1 cellular context compared by ENCODE assay signal in the genomic region with DNA sequence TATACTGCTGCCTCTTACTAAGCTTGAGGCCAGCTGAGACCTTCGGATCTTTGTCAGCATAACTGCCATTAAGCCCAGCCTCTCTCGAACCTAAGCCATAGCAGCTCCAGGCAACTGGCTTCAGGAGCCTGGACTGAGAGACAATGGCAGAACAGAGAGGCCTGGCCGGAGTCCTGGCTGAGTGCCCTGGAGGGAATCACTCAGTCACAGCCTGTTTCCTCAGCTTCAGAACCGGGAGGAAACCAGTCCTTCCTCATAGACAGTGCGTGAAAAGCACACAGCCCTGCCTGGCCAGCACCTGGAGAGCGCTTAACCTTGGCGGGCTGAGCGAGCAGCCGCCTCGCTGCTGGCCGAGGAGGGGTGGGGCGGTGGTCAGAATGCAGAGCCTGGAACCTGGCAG.
TF ChIP-seq lines count a peak whose summit lies in the region.

No MANE protein-coding gene starts in this region.

TF ChIP-seq in GM23338, 12 proteins besides CTCF, POLR2A, EP300 and RAD21 (continued from another document):
- TF ChIP-seq, protein P1, sequence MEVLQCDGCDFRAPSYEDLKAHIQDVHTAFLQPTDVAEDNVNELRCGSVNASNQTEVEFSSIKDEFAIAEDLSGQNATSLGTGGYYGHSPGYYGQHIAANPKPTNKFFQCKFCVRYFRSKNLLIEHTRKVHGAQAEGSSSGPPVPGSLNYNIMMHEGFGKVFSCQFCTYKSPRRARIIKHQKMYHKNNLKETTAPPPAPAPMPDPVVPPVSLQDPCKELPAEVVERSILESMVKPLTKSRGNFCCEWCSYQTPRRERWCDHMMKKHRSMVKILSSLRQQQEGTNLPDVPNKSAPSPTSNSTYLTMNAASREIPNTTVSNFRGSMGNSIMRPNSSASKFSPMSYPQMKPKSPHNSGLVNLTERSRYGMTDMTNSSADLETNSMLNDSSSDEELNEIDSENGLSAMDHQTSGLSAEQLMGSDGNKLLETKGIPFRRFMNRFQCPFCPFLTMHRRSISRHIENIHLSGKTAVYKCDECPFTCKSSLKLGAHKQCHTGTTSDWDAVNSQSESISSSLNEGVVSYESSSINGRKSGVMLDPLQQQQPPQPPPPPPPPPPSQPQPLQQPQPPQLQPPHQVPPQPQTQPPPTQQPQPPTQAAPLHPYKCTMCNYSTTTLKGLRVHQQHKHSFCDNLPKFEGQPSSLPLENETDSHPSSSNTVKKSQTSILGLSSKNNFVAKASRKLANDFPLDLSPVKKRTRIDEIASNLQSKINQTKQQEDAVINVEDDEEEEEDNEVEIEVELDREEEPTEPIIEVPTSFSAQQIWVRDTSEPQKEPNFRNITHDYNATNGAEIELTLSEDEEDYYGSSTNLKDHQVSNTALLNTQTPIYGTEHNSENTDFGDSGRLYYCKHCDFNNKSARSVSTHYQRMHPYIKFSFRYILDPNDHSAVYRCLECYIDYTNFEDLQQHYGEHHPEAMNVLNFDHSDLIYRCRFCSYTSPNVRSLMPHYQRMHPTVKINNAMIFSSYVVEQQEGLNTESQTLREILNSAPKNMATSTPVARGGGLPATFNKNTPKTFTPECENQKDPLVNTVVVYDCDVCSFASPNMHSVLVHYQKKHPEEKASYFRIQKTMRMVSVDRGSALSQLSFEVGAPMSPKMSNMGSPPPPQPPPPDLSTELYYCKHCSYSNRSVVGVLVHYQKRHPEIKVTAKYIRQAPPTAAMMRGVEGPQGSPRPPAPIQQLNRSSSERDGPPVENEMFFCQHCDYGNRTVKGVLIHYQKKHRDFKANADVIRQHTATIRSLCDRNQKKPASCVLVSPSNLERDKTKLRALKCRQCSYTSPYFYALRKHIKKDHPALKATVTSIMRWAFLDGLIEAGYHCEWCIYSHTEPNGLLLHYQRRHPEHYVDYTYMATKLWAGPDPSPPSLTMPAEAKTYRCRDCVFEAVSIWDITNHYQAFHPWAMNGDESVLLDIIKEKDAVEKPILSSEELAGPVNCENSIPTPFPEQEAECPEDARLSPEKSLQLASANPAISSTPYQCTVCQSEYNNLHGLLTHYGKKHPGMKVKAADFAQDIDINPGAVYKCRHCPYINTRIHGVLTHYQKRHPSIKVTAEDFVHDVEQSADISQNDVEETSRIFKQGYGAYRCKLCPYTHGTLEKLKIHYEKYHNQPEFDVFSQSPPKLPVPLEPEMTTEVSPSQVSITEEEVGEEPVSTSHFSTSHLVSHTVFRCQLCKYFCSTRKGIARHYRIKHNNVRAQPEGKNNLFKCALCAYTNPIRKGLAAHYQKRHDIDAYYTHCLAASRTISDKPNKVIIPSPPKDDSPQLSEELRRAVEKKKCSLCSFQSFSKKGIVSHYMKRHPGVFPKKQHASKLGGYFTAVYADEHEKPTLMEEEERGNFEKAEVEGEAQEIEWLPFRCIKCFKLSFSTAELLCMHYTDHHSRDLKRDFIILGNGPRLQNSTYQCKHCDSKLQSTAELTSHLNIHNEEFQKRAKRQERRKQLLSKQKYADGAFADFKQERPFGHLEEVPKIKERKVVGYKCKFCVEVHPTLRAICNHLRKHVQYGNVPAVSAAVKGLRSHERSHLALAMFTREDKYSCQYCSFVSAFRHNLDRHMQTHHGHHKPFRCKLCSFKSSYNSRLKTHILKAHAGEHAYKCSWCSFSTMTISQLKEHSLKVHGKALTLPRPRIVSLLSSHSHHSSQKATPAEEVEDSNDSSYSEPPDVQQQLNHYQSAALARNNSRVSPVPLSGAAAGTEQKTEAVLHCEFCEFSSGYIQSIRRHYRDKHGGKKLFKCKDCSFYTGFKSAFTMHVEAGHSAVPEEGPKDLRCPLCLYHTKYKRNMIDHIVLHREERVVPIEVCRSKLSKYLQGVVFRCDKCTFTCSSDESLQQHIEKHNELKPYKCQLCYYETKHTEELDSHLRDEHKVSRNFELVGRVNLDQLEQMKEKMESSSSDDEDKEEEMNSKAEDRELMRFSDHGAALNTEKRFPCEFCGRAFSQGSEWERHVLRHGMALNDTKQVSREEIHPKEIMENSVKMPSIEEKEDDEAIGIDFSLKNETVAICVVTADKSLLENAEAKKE (CRISPR knock-in tag; IDR thresholded peaks at IDR 0.05), result no peak
- TF ChIP-seq ZNF114 (CRISPR knock-in tag; IDR thresholded peaks at IDR 0.05) (no peak), EZH2 (IDR thresholded peaks at IDR 0.05; ENCODE audit: low read depth, unreplicated experiment) (no peak), JUNB (IDR thresholded peaks at IDR 0.05; ENCODE audit: unreplicated experiment) (no peak), CREB1 (CRISPR knock-in tag; IDR thresholded peaks at IDR 0.05; ENCODE audit: low read depth) (no peak)
